Comparison of ENCODE assay signal across 8 cellular contexts in genomic region chr6:159169193-159169555, GRCh38. TPM values are rescaled to one million over a fixed set of nuclear protein-coding genes. Genes with fewer than 3 reads are reported as not detected.
DNase-seq lines count a peak whose midpoint lies in the region; ATAC-seq, FAIRE-seq and TF ChIP-seq lines count a peak whose summit lies in the region.

TSS of gene FNDC1 (plus strand) at chr6:159169400. CDS start at chr6:159169597, 197 bp downstream.

- peaks cover 31% of the 10 kb centered on the region for H3K27me3 ChIP-seq in iPS DF 6.9 (ENCODE audit: control insufficient read depth, insufficient read depth, low read length)

- H3K9me3 ChIP-seq in A549 (no peaks in the 10 kb centered on the region), iPS DF 6.9 (ENCODE audit: control insufficient read depth, insufficient read depth, low read length) (no peaks in the 10 kb centered on the region)

- CTCF ChIA-PET in A549 (lab: Yijun Ruan, JAX): interaction anchor here (1.0 to 2.5 kb wide), 2 partner anchors 455 to 465 kb away, joined by 3 to 12 read pairs; no protein-coding TSS in a partner anchor

- peak; percentile 2 to 44 for DNase-seq in A549 (ENCODE audit: low read depth in 1 of 2, low spot score in 1 of 2)
- DNase-seq in NAMALWA (ENCODE audit: low spot score): peak; percentile 35
- no peak for DNase-seq in iPS DF 6.9 (ENCODE audit: low read depth, low spot score)
- DNase-seq in stimulated activated CD4-positive, alpha-beta T cell treated with anti-CD3 and anti-CD28 coated beads, Interleukin-15, amount 100 ng/mL, for 24 hours: peak; percentile 78
- no peak for DNase-seq in pons (ENCODE audit: low spot score)
- DNase-seq in SIG-M5 (lab: John Stamatoyannopoulos, UW): no peak

- FAIRE-seq in A549 (lab: Jason Lieb, UNC): no peak

- POLR2A ChIA-PET in A549 (lab: Yijun Ruan, JAX): no interaction called here

- H3K4me1 ChIP-seq in A549: peaks cover 7% of the 10 kb centered on the region; the same call in 2 of the 3 replicates
- H3K4me1 ChIP-seq in iPS DF 6.9 (ENCODE audit: control insufficient read depth, insufficient read depth, low read length): no peaks in the 10 kb centered on the region

- H3K36me3 ChIP-seq in iPS DF 6.9 (ENCODE audit: control insufficient read depth, insufficient read depth, low read length): no peaks in the 10 kb centered on the region

- no peak; a peak in 2 of 5 replicates for TF ChIP-seq RAD21 in A549 (conservative IDR thresholded peaks at IDR 0.05 in 1 of 2, IDR thresholded peaks at IDR 0.05 in 1 of 2)

- H3K27ac ChIP-seq in A549: peak within 1 kb of the TSS in 1 of 2 experiments; percentile 68; a peak in 2 of 6 replicates
- H3K27ac ChIP-seq in iPS DF 6.9 (ENCODE audit: low read length): no peak within 1 kb of the TSS

- H3K4me2 ChIP-seq in A549: peak within 1 kb of the TSS; percentile 98

- TF ChIP-seq POLR2A in A549 (IDR thresholded peaks at IDR 0.05; ENCODE audit: low read length): no peak

- H3K4me3 Mint-ChIP-seq in activated naive CD8-positive, alpha-beta T cell: peak within 1 kb of the TSS; percentile 69

- WGBS in A549 (ENCODE audit: missing lambda C conversion rate): no CpG with 5 or more reads among the region's 59 CpGs
- WGBS in iPS DF 6.9 (ENCODE audit: insufficient coverage, insufficient read length): no CpG with 5 or more reads among the region's 59 CpGs

- ATAC-seq in A549: peak; percentile 71 to 76
- peak; percentile 42 for ATAC-seq in GM18520 (IDR thresholded peaks at IDR 0.05; ENCODE audit: unreplicated experiment)

- TF ChIP-seq CTCF in A549 (IDR thresholded peaks at IDR 0.05): peak; percentile 70

- H3K4me3 ChIP-seq in A549: peak within 1 kb of the TSS; percentile 53
- H3K4me3 ChIP-seq in iPS DF 6.9 (ENCODE audit: low read length): peak within 1 kb of the TSS; percentile 54; the same call in 1 of the 2 replicates

- no peaks in the 10 kb centered on the region for H3K36me3 Mint-ChIP-seq in activated naive CD8-positive, alpha-beta T cell

- TF ChIP-seq EP300 in A549 (IDR thresholded peaks at IDR 0.05): no peak

- no peak within 1 kb of the TSS for H3K27ac Mint-ChIP-seq in activated naive CD8-positive, alpha-beta T cell

- peaks cover 65% of the 10 kb centered on the region for H3K27me3 Mint-ChIP-seq in activated naive CD8-positive, alpha-beta T cell

- peaks cover 12% of the 10 kb centered on the region for H3K4me1 Mint-ChIP-seq in activated naive CD8-positive, alpha-beta T cell (ENCODE audit: low read depth)

- no peaks in the 10 kb centered on the region for H3K9me3 Mint-ChIP-seq in activated naive CD8-positive, alpha-beta T cell (ENCODE audit: low read depth)

TF ChIP-seq in A549, 52 proteins besides CTCF, POLR2A, EP300 and RAD21:
- peak; percentile 43; the same call in 1 of the 3 replicates for TF ChIP-seq SMC3 (IDR thresholded peaks at IDR 0.05)
- TF ChIP-seq HOXA7 (CRISPR knock-in tag; IDR thresholded peaks at IDR 0.05): no peak
- TF ChIP-seq NPAS2 (CRISPR knock-in tag; IDR thresholded peaks at IDR 0.05; ENCODE audit: borderline replicate concordance): no peak

RNA-seq across cellular contexts. Expression of gene FNDC1, which starts in this region (rescaled TPM):
- polyA plus RNA-seq in A549 (2011; rRNA removed) (0.04 TPM in 1 of 2 replicates, not detected in the other), A549 (2017; fragmentation: RNase III; extraction: RNeasy Plus Mini Kit Qiagen cat#74134 plus additional on column Dnase treatment) (0.01 to 0.04 TPM in 2 of 3 replicates, not detected in the other)
- 0.01 TPM in 2 replicates for polyA plus RNA-seq in A549 (2012; cell fraction: cytosol; rRNA removed)
- 0.02 and 0.07 TPM in 2 replicates for polyA plus RNA-seq in A549 (2012; cell fraction: nucleus; rRNA removed)
- polyA minus RNA-seq in A549 (2011; rRNA and poly(A)+ RNA removed): not detected in 2 replicates

Comparison
In these comparisons a context has a peak if more than half of its experiments do, and no peak if none do; other contexts are left out.
1. Peak in DNase-seq, ATAC-seq, H3K4me3 ChIP-seq and H3K4me2 ChIP-seq in A549; RNA of the gene not detected or under 1 TPM.
2. DNase-seq: peak in NAMALWA (single experiment) and stimulated activated CD4-positive, alpha-beta T cell treated with anti-CD3 and anti-CD28 coated beads, Interleukin-15, amount 100 ng/mL, for 24 hours (single experiment); none in iPS DF 6.9 (single experiment), pons (single experiment) and SIG-M5 (single experiment).